ENCODE assay signal across 15 cellular contexts in genomic region chr2:148842050-148842449, GRCh38. TPM values are rescaled to one million over a fixed set of nuclear protein-coding genes. Genes with fewer than 3 reads are reported as not detected.
DNase-seq lines count a peak whose midpoint lies in the region; ATAC-seq and TF ChIP-seq lines count a peak whose summit lies in the region.
"Had no signal": no experiment of that assay in that cellular context is flagged by ENCODE, and none has a peak within 500 bp of the region (broad histone marks: within the 10 kb centered on the region; RNA-seq: fewer than 3 reads in every experiment).

No MANE protein-coding gene starts in this region.

- no peaks in the 10 kb centered on the region for H3K4me1 Mint-ChIP-seq in H9
- H3K4me1 Mint-ChIP-seq in endodermal cell, result no peaks in the 10 kb centered on the region
- H3K4me1 Mint-ChIP-seq in activated T-helper 17 cell treated with anti-CD3 and anti-CD28 coated beads, Interleukin-2, amount 50 U/mL, for 72 hours, result no peaks in the 10 kb centered on the region
- H3K4me1 Mint-ChIP-seq: CD4-positive, alpha-beta memory T cell had no signal

- no peaks in the 10 kb centered on the region for H3K79me1 ChIP-seq in H9 (ENCODE audit: insufficient read depth, low read depth, low read length, poor library complexity, severe bottlenecking)

- H3K36me3 Mint-ChIP-seq in H9 (ENCODE audit: insufficient read depth in 1 of 3, low read depth in 3 of 3) (no peaks in the 10 kb centered on the region; a peak in 1 of 7 replicates), endodermal cell (ENCODE audit: low read depth) (no peaks in the 10 kb centered on the region)
- no peaks in the 10 kb centered on the region for H3K36me3 Mint-ChIP-seq in activated T-helper 17 cell treated with anti-CD3 and anti-CD28 coated beads, Interleukin-2, amount 50 U/mL, for 72 hours (ENCODE audit: low read depth)
- H3K36me3 Mint-ChIP-seq: CD4-positive, alpha-beta memory T cell had no signal

- H2BK120ac ChIP-seq in H9 (ENCODE audit: low read depth, low read length, poor library complexity, severe bottlenecking), result no peak overlapping the region

- H2AK5ac ChIP-seq in H9 (ENCODE audit: insufficient read length, low read length), result no peak overlapping the region

- no peaks in the 10 kb centered on the region for H3K27me3 ChIP-seq in H9 (ENCODE audit: insufficient read depth, low read length)
- H3K27me3 ChIP-seq in endodermal cell (ENCODE audit: control insufficient read depth, insufficient read depth, low read length, poor library complexity, severe bottlenecking), result no peaks in the 10 kb centered on the region
- H3K27me3 ChIP-seq in effector memory CD4-positive, alpha-beta T cell (replicated peaks; ENCODE audit: control insufficient read depth, insufficient read depth, low read length, poor library complexity, severe bottlenecking), result no peaks in the 10 kb centered on the region

- no peak overlapping the region for H4K5ac ChIP-seq in H9 (ENCODE audit: insufficient read length, low read depth, low read length)

- H3K9me3 ChIP-seq in H9 (ENCODE audit: control insufficient read depth, low read depth, low read length), result no peaks in the 10 kb centered on the region
- no peaks in the 10 kb centered on the region for H3K9me3 ChIP-seq in endodermal cell (ENCODE audit: control insufficient read depth, low read length)
- no peaks in the 10 kb centered on the region for H3K9me3 ChIP-seq in effector memory CD4-positive, alpha-beta T cell (ENCODE audit: control insufficient read depth, low read length)

- no peak overlapping the region for H2BK5ac ChIP-seq in H9 (ENCODE audit: insufficient read length, low read length)

- no peaks in the 10 kb centered on the region for H3K79me2 ChIP-seq in H9 (ENCODE audit: insufficient read depth, low read length)

- H3K4me3 Mint-ChIP-seq in H9 (no peak overlapping the region), endodermal cell (no peak overlapping the region)
- H3K4me3 Mint-ChIP-seq in activated T-helper 17 cell treated with anti-CD3 and anti-CD28 coated beads, Interleukin-2, amount 50 U/mL, for 72 hours, result no peak overlapping the region
- H3K4me3 Mint-ChIP-seq: CD4-positive, alpha-beta memory T cell; HFFc6 had no signal

- no peak overlapping the region for H3K9ac ChIP-seq in H9 (ENCODE audit: extremely low read depth, insufficient read length, low read length)
- no peak overlapping the region for H3K9ac ChIP-seq in endodermal cell (ENCODE audit: extremely low read depth, low read length, poor library complexity, severe bottlenecking)

- H3K23ac ChIP-seq in H9 (ENCODE audit: insufficient read length, low read depth, low read length), result no peak overlapping the region

- H3K56ac ChIP-seq in H9 (ENCODE audit: insufficient read length, low read depth, low read length), result no peak overlapping the region

- H2AFZ ChIP-seq in H9 (ENCODE audit: low read length), result no peak overlapping the region

- H4K8ac ChIP-seq in H9 (replicated peaks; ENCODE audit: insufficient read length, low read depth, low read length), result no peak overlapping the region

- H3K36me3 ChIP-seq in endodermal cell (ENCODE audit: control insufficient read depth, insufficient read depth, low read length), result no peaks in the 10 kb centered on the region
- H3K36me3 ChIP-seq in effector memory CD4-positive, alpha-beta T cell (ENCODE audit: control insufficient read depth, insufficient read depth, low read length), result no peaks in the 10 kb centered on the region

- H3K23me2 ChIP-seq in H9 (ENCODE audit: insufficient read length, low read depth, low read length, poor library complexity, severe bottlenecking), result no peaks in the 10 kb centered on the region

- no peak overlapping the region for H2BK20ac ChIP-seq in H9 (ENCODE audit: low read depth, low read length, poor library complexity, severe bottlenecking)

- H3K9me3 Mint-ChIP-seq in H9, result 0 out of 5 replicates have a peak, but pooled peaks cover 0 to 3% of the 10 kb centered on the region in 2 experiments
- peaks cover 5% of the 10 kb centered on the region for H3K9me3 Mint-ChIP-seq in endodermal cell
- peaks cover 9% of the 10 kb centered on the region for H3K9me3 Mint-ChIP-seq in activated T-helper 17 cell treated with anti-CD3 and anti-CD28 coated beads, Interleukin-2, amount 50 U/mL, for 72 hours
- H3K9me3 Mint-ChIP-seq: HFFc6 had no signal

- no peak for ATAC-seq in activated T-helper 17 cell treated with anti-CD3 and anti-CD28 coated beads, Interleukin-2, amount 50 U/mL, for 72 hours (replicated peaks)
- ATAC-seq in GM21381 (IDR thresholded peaks at IDR 0.05; ENCODE audit: unreplicated experiment), result no peak

- H4K20me1 ChIP-seq in H9 (ENCODE audit: control insufficient read depth, insufficient read depth, insufficient read length), result no peaks in the 10 kb centered on the region

- no peak overlapping the region for H3K4me3 ChIP-seq in endodermal cell (ENCODE audit: low read length)
- no peak overlapping the region for H3K4me3 ChIP-seq in effector memory CD4-positive, alpha-beta T cell (ENCODE audit: insufficient read depth, low read depth, low read length, poor library complexity, severe bottlenecking)

- no peak overlapping the region for H3K27ac Mint-ChIP-seq in H9
- no peak overlapping the region for H3K27ac Mint-ChIP-seq in endodermal cell
- no peak overlapping the region for H3K27ac Mint-ChIP-seq in activated T-helper 17 cell treated with anti-CD3 and anti-CD28 coated beads, Interleukin-2, amount 50 U/mL, for 72 hours
- H3K27ac Mint-ChIP-seq: CD4-positive, alpha-beta memory T cell; HFFc6 had no signal

- H3K18ac ChIP-seq in H9 (ENCODE audit: insufficient read length, low read depth, low read length), result no peak overlapping the region

- H2BK15ac ChIP-seq in H9 (ENCODE audit: low read depth, low read length), result no peak overlapping the region

- no peak overlapping the region for H4K91ac ChIP-seq in H9 (ENCODE audit: insufficient read length, low read depth, low read length)

- no peak overlapping the region for H3K27ac ChIP-seq in H9 (ENCODE audit: insufficient read length, low read depth, low read length)
- H3K27ac ChIP-seq in endodermal cell (ENCODE audit: low read depth, low read length), result no peak overlapping the region
- no peak overlapping the region for H3K27ac ChIP-seq in effector memory CD4-positive, alpha-beta T cell (ENCODE audit: insufficient read depth, low read length, poor library complexity, severe bottlenecking)

- DNase-seq in H9 (no peak), NCI-H2081 treated with DMSO at 0.1 percent for 48 hours (lab: John Stamatoyannopoulos, UW) (peak; percentile 3), NCI-H748 treated with DMSO at 0.1 percent for 48 hours (lab: John Stamatoyannopoulos, UW) (peak; percentile 25), endodermal cell (no peak), NOMO-1 (lab: John Stamatoyannopoulos, UW; ENCODE audit: unreplicated experiment in 2 of 2) (no peak)
- no peak for DNase-seq in effector memory CD4-positive, alpha-beta T cell
- DNase-seq: C1 segment of cervical spinal cord; Calu3; CD4-positive, alpha-beta memory T cell; COR-L47; DND-41; H7; HFFc6 had no signal

- H3T11ph ChIP-seq in H9 (ENCODE audit: low read length), result no peak overlapping the region

- H3K4ac ChIP-seq in H9 (ENCODE audit: low read depth, low read length), result no peak overlapping the region

- H3K27me3 Mint-ChIP-seq in H9 (ENCODE audit: low read depth) (no peaks in the 10 kb centered on the region; the same call in 1 of the 2 replicates), endodermal cell (ENCODE audit: insufficient read depth) (peaks cover 3% of the 10 kb centered on the region)
- no peaks in the 10 kb centered on the region for H3K27me3 Mint-ChIP-seq in activated T-helper 17 cell treated with anti-CD3 and anti-CD28 coated beads, Interleukin-2, amount 50 U/mL, for 72 hours

- WGBS in H9 (ENCODE audit: extremely low coverage, insufficient read length, low lambda C conversion rate), result no CpG with 5 or more reads among the region's 4 CpGs
- WGBS in endodermal cell (ENCODE audit: insufficient coverage in 1 of 2, insufficient read length in 1 of 2), 2 experiments, result 71 to 78% methylated on average over 1 to 4 of the region's 4 CpGs

- no peak overlapping the region for H2BK12ac ChIP-seq in H9 (ENCODE audit: insufficient read length, low read depth, low read length)

- TF ChIP-seq CTCF in H9 (conservative IDR thresholded peaks at IDR 0.05) (peak; percentile 36; the same call in 2 of the 3 replicates), endodermal cell (conservative IDR thresholded peaks at IDR 0.05) (peak; percentile 47)

- H3K4me1 ChIP-seq in H9 (ENCODE audit: insufficient read depth, low read length), result no peaks in the 10 kb centered on the region
- no peaks in the 10 kb centered on the region for H3K4me1 ChIP-seq in endodermal cell (ENCODE audit: control insufficient read depth, insufficient read depth, low read length)
- no peaks in the 10 kb centered on the region for H3K4me1 ChIP-seq in effector memory CD4-positive, alpha-beta T cell (ENCODE audit: control insufficient read depth, insufficient read depth, low read length, poor library complexity, severe bottlenecking)

- no peak overlapping the region for H3K14ac ChIP-seq in H9 (ENCODE audit: insufficient read depth, low read length)

- no peak overlapping the region for H3K4me2 ChIP-seq in H9 (ENCODE audit: insufficient read depth, insufficient read length, low read length)

RNA-seq across cellular contexts. Expression of gene KIF5C, which starts 33.0 kb away (rescaled TPM):
- 52.9 TPM in 2 replicates for total RNA-seq in H9 (2021)
- total RNA-seq in endodermal cell, result 10 to 100 TPM; 39.1 to 41.9 TPM
- polyA plus RNA-seq in endodermal cell (2013, experiment 1 of 2), result 47.2 TPM
- 46.5 TPM for polyA plus RNA-seq in endodermal cell (2013, experiment 2 of 2)
- total RNA-seq in activated T-helper 17 cell treated with anti-CD3 and anti-CD28 coated beads, Interleukin-2, amount 50 U/mL, for 72 hours, result 10 to 100 TPM; 33.1 to 43.8 TPM

Comparison
In these comparisons a context has a peak if more than half of its experiments do, and no peak if none do; other contexts are left out.
1. DNase-seq: peak in NCI-H2081 treated with DMSO at 0.1 percent for 48 hours (single experiment) and NCI-H748 treated with DMSO at 0.1 percent for 48 hours (single experiment); none in H9 (single experiment), endodermal cell (single experiment), effector memory CD4-positive, alpha-beta T cell (0 of 3) and NOMO-1 (0 of 2).